In genomic region chr2:12560618-12561017, GRCh38 we compare ENCODE assay signal across 16 cellular contexts.
"Had no signal": no experiment of that assay in that cellular context is flagged by ENCODE, and none has a peak within 500 bp of the region (broad histone marks: within the 10 kb centered on the region; RNA-seq: fewer than 3 reads in every experiment).

No MANE protein-coding gene starts in this region.

- H3K4me3 ChIP-seq: gastrocnemius medialis, heart right ventricle, left lung, tibial nerve had no signal

- H3K9me3 ChIP-seq: gastrocnemius medialis, heart right ventricle, left lung, tibial nerve had no signal

- H3K27ac ChIP-seq: gastrocnemius medialis, heart right ventricle, left lung, tibial nerve had no signal

- H3K27me3 ChIP-seq: gastrocnemius medialis, heart right ventricle, left lung, tibial nerve had no signal

- DNase-seq: activated CD4-positive, alpha-beta memory T cell treated with anti-CD3 and anti-CD28 coated beads, Interleukin-2, amount 10 ng/mL, durations not matched to agents 7 days and 5 days; activated CD4-positive, alpha-beta T cell treated with anti-CD3 and anti-CD28 coated beads for 4 hours; activated CD8-positive, alpha-beta memory T cell treated with anti-CD3 and anti-CD28 coated beads, Interleukin-2, amount 10 ng/mL, durations not matched to agents 7 days and 5 days; activated naive CD4-positive, alpha-beta T cell; activated naive CD8-positive, alpha-beta T cell treated with anti-CD3 and anti-CD28 coated beads for 36 hours; amniotic stem cell; effector CD4-positive, alpha-beta T cell; gastrocnemius medialis; heart right ventricle; left lung; midbrain; nephron progenitor cell; occipital lobe; stimulated activated CD4-positive, alpha-beta T cell treated with anti-CD3 and anti-CD28 coated beads, Interleukin-12 subunit alpha, Interleukin-12 subunit beta, amount 100 ng/mL, for 4 hours; stimulated activated CD4-positive, alpha-beta T cell treated with anti-CD3 and anti-CD28 coated beads, Interleukin-1b, Interleukin-23, amount 100 ng/mL, for 48 hours had no signal

- H3K36me3 ChIP-seq: gastrocnemius medialis, heart right ventricle, left lung, tibial nerve had no signal

- H3K4me1 ChIP-seq: gastrocnemius medialis had no signal

- ATAC-seq: activated CD8-positive, alpha-beta memory T cell treated with anti-CD3 and anti-CD28 coated beads, Interleukin-2, amount 10 ng/mL, durations not matched to agents 7 days and 5 days; gastrocnemius medialis; heart right ventricle; left lung had no signal
